1 cellular context compared by ENCODE assay signal in the genomic region with DNA sequence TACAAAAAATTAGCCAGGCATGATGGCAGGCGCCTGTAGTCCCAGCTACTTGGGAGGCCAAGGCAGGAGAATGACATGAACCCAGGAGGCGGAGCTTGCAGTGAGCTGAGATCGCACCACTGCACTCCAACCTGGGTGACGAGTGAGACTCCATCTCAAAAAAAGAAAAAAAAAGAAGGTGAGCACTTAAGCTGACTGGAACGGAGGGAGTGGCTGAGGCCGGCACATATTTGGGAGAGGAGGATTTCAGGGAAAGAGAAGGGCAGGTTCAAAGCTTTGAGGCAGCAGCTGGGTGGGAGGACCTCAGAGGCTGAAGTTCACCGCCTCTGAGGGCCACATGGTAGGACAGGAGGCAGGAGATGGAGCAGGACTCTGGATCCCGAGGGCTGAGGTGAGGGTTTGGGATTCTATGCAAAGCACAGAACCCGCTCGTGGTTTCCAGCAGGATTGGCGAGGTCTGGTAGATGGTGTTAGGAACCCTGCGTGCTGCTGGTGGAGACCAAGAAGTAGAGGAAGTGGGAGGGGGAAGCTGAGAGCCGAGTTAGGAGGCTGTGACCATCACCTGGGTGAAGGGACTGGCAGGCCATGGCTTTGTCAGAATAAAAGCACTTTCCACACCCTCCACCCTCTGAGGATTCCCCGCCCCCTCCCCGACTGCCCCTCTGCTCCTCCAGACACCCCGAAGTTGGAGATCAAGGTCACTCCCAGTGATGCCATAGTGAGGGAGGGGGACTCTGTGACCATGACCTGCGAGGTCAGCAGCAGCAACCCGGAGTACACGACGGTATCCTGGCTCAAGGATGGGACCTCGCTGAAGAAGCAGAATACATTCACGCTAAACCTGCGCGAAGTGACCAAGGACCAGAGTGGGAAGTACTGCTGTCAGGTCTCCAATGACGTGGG.
TF ChIP-seq lines count a peak whose summit lies in the region.

No MANE protein-coding gene starts in this region.

TF ChIP-seq in WTC11, 78 proteins besides CTCF, POLR2A, EP300 and RAD21:
- no peak for TF ChIP-seq NFE2L1 (CRISPR knock-in tag; IDR thresholded peaks at IDR 0.05)
- no peak for TF ChIP-seq EMX1 (CRISPR knock-in tag; IDR thresholded peaks at IDR 0.05)
- TF ChIP-seq FOXK1 (CRISPR knock-in tag; IDR thresholded peaks at IDR 0.05) = no peak
- no peak for TF ChIP-seq KAT7 (CRISPR knock-in tag; IDR thresholded peaks at IDR 0.05; ENCODE audit: borderline replicate concordance)
- no peak for TF ChIP-seq ERG (CRISPR knock-in tag; IDR thresholded peaks at IDR 0.05)
